Comparison of ENCODE assay signal across 12 cellular contexts in the genomic region with DNA sequence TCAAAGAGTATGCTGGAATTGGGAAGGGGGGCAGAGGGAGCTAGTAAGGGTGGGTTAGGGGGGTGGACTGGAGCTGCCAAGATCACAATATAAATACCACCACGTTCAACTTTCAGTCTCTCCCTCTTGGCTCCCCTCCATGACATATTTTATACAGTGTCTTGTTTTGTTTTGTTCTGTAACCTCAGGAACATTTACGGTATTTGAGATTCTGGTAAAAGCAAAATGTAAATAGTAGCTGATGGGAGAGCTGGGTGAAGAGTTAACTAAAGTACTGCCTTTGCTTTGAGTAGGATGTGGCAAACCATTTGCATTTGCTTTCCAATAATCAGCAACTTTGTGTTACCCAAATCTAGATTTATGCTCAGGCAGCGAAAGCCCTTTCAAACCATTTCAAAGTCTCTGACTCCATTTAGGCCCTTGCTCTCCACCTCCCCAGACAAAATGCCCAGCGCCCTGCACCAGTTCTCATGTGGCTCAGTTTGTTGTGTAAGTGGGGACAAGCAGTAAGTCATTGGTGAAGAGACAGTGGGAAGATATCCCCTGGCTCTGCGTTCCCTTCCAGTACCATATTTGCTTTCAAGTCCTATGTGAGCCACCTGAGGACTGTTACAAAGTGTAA. TPM values are rescaled to one million over a fixed set of nuclear protein-coding genes. Genes with fewer than 3 reads are reported as not detected.
DNase-seq lines count a peak whose midpoint lies in the region; ATAC-seq and TF ChIP-seq lines count a peak whose summit lies in the region.
"Had no signal": no experiment of that assay in that cellular context is flagged by ENCODE, and none has a peak within 500 bp of the region (broad histone marks: within the 10 kb centered on the region; RNA-seq: fewer than 3 reads in every experiment).

No MANE protein-coding gene starts in this region.

- H3K27me3 ChIP-seq in RWPE2 (ENCODE audit: insufficient read depth, poor library complexity, severe bottlenecking), result no peaks in the 10 kb centered on the region
- H3K27me3 ChIP-seq in neuronal stem cell (ENCODE audit: control insufficient read depth in 3 of 3, insufficient read depth in 3 of 3, low read depth in 1 of 3, low read length in 3 of 3), result no peaks in the 10 kb centered on the region

- H3K23ac ChIP-seq in neuronal stem cell (ENCODE audit: low read depth, low read length, poor library complexity), result no peak overlapping the region

- no peak for TF ChIP-seq CTCF in AG10803 (conservative IDR thresholded peaks at IDR 0.05; ENCODE audit: low read length)
- TF ChIP-seq CTCF in RWPE2 (IDR thresholded peaks at IDR 0.05; ENCODE audit: poor library complexity, severe bottlenecking), result no peak

- H3K4me3 ChIP-seq in AG10803 (ENCODE audit: low read length), result no peak overlapping the region
- H3K4me3 ChIP-seq in RWPE2 (ENCODE audit: severe bottlenecking), result no peak overlapping the region
- no peak overlapping the region for H3K4me3 ChIP-seq in neuronal stem cell (ENCODE audit: low read length in 2 of 2)

- no peak overlapping the region for H3K14ac ChIP-seq in neuronal stem cell (ENCODE audit: low read length)

- H3K4me1 ChIP-seq in RWPE2 (ENCODE audit: insufficient read depth, poor library complexity, severe bottlenecking), result no peaks in the 10 kb centered on the region
- peaks cover 3 to 19% of the 10 kb centered on the region in 2 donors for H3K4me1 ChIP-seq in neuronal stem cell (ENCODE audit: control insufficient read depth in 2 of 2, insufficient read depth in 1 of 2, low read depth in 1 of 2, low read length in 2 of 2)

- no peak overlapping the region for H2BK120ac ChIP-seq in neuronal stem cell (ENCODE audit: low read depth, low read length)

- no peak overlapping the region for H2BK12ac ChIP-seq in neuronal stem cell (ENCODE audit: low read length)

- H2AFZ ChIP-seq in neuronal stem cell (ENCODE audit: low read length), result no peak overlapping the region

- no peak overlapping the region for H4K8ac ChIP-seq in neuronal stem cell (ENCODE audit: low read depth, low read length)

- peaks cover 94% of the 10 kb centered on the region for H3K36me3 ChIP-seq in RWPE2 (ENCODE audit: low read depth)
- peaks cover 3 to 62% of the 10 kb centered on the region in 2 donors for H3K36me3 ChIP-seq in neuronal stem cell (replicated peaks in 1 of 2; ENCODE audit: control insufficient read depth in 2 of 2, insufficient read depth in 2 of 2, low read length in 2 of 2)

- no CpG with 5 or more reads among the region's 5 CpGs for WGBS in neuronal stem cell (ENCODE audit: extremely low coverage in 2 of 2, insufficient read length in 2 of 2, insufficient replicate concordance in 1 of 2), 2 donors

- no peak overlapping the region for H2BK15ac ChIP-seq in neuronal stem cell (ENCODE audit: low read length)

- no peak overlapping the region for H3K4ac ChIP-seq in neuronal stem cell (ENCODE audit: low read length)

- H3K9me3 ChIP-seq in RWPE2 (ENCODE audit: severe bottlenecking), result no peaks in the 10 kb centered on the region
- H3K9me3 ChIP-seq in neuronal stem cell (replicated peaks in 1 of 2; ENCODE audit: control insufficient read depth in 2 of 2, insufficient read depth in 1 of 2, low read depth in 1 of 2, low read length in 2 of 2), result peaks cover 2 to 47% of the 10 kb centered on the region in 2 donors

- peak overlapping the region; percentile 8 for H3K18ac ChIP-seq in neuronal stem cell (ENCODE audit: low read length)

- peak; percentile 61 for DNase-seq in AG10803 (ENCODE audit: low read depth)
- DNase-seq in RWPE2 (ENCODE audit: low spot score), result no peak
- DNase-seq in fibroblast of peridontal ligament (ENCODE audit: extremely low read depth), result peak; percentile 95
- no peak for DNase-seq in neuronal stem cell (ENCODE audit: low spot score)
- no peak for DNase-seq in NCI-H446 treated with DMSO at 0.1 percent for 48 hours (lab: John Stamatoyannopoulos, UW)
- DNase-seq in GF-D8 (lab: John Stamatoyannopoulos, UW), result no peak
- no peak for DNase-seq in activated CD8-positive, alpha-beta memory T cell treated with anti-CD3 and anti-CD28 coated beads for 24 hours
- DNase-seq: activated T-cell treated with anti-CD3 and anti-CD28 coated beads, Interleukin-2, amount 50 U/mL, for 24 hours; cerebellar nuclear complex; NCI-H1930 had no signal

- H3K9ac ChIP-seq in neuronal stem cell (ENCODE audit: low read depth, low read length, poor library complexity), result peak overlapping the region; percentile 24

- no peaks in the 10 kb centered on the region for H3K79me1 ChIP-seq in neuronal stem cell (ENCODE audit: low read depth, low read length)

- peak; percentile 23; the same call in 1 of the 3 replicates for ATAC-seq in RWPE2 (ENCODE audit: low read depth)
- ATAC-seq in HG03442 (IDR thresholded peaks at IDR 0.05; ENCODE audit: unreplicated experiment), result no peak
- ATAC-seq: activated CD4-positive, CD25-positive, alpha-beta regulatory T cell treated with anti-CD3 and anti-CD28 coated beads, Interleukin-2, amount 50 U/mL, for 24 hours had no signal

- H3K4me2 ChIP-seq in neuronal stem cell (ENCODE audit: insufficient read depth, low read length, poor library complexity, severe bottlenecking), result no peak overlapping the region

- H4K91ac ChIP-seq in neuronal stem cell (ENCODE audit: low read depth, low read length, poor library complexity), result no peak overlapping the region

- H2BK5ac ChIP-seq in neuronal stem cell (ENCODE audit: low read length), result no peak overlapping the region

- H3K27ac ChIP-seq in RWPE2 (ENCODE audit: poor library complexity, severe bottlenecking), result peak overlapping the region; percentile 6
- H3K27ac ChIP-seq in neuronal stem cell (replicated peaks; ENCODE audit: low read length), result no peak overlapping the region

- no peak overlapping the region for H2AK5ac ChIP-seq in neuronal stem cell (ENCODE audit: low read depth, low read length)

RNA-seq across cellular contexts. Expression of a gene that starts 17.4 kb away (rescaled TPM):
- 11.0 TPM for polyA plus RNA-seq in neuronal stem cell (2013, experiment 1 of 2)
- polyA plus RNA-seq in neuronal stem cell (2013, experiment 2 of 2), result 11.6 TPM

RNA-seq across cellular contexts. Expression of a gene that starts 53.7 kb away (rescaled TPM):
- 16.6 TPM for polyA plus RNA-seq in neuronal stem cell (2013, experiment 1 of 2)
- polyA plus RNA-seq in neuronal stem cell (2013, experiment 2 of 2), result 15.3 TPM

Comparison
In these comparisons a context has a peak if more than half of its experiments do, and no peak if none do; other contexts are left out.
1. DNase-seq: peak in AG10803 (single experiment) and fibroblast of peridontal ligament (single experiment); none in RWPE2 (single experiment), neuronal stem cell (single experiment), NCI-H446 treated with DMSO at 0.1 percent for 48 hours (single experiment), GF-D8 (single experiment) and activated CD8-positive, alpha-beta memory T cell treated with anti-CD3 and anti-CD28 coated beads for 24 hours (single experiment).